Comparison of ENCODE assay signal across 13 cellular contexts in the genomic region with DNA sequence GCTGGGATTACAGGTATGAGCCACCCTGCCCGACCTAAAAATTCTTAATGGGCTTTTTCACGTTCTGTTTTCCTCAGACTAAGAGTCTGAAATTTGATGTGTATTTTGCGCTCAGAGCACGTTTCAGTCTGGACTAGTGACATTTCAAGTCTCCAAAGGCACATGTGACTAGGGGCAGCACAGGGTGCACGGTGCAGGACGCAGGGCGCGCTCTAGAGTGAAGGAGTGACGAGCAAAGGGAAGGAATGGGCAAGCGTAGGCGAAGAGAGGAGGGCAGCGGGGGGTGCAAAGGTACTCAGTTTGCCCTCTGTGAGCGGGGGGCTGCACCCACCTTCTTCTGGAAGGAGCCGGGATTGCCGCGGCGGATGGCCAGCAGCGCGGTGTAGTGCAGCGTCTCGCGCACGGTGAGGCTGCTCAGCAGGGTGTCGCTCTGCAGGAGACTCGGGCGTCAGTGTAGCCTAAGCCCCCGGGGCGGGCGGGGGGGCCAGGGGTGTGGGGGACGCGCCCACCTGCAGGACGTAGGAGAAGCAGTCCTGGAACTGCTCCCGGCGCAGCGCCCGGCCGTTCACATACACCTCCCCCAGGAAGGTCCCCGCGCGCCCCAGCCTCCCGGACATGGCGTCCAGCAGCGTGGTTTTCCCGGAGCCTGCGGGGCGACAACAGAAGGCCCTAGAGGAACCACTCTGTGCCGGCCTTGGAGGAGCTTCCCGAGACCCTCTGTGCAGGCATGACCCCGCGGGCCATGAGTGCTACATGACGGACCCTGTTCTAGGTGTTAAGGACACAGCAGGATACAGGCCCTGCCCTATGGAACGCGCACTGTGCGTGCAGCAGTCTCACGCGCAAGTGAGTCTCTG. TPM values are rescaled to one million over a fixed set of nuclear protein-coding genes. Genes with fewer than 3 reads are reported as not detected.
DNase-seq lines count a peak whose midpoint lies in the region; ATAC-seq and TF ChIP-seq lines count a peak whose summit lies in the region.
"Had no signal": no experiment of that assay in that cellular context is flagged by ENCODE, and none has a peak within 500 bp of the region (broad histone marks: within the 10 kb centered on the region; RNA-seq: fewer than 3 reads in every experiment).

No MANE protein-coding gene starts in this region.

- H3K36me3 ChIP-seq in left lung (no peaks in the 10 kb centered on the region), testis (ENCODE audit: low read depth, missing control alignments) (no peaks in the 10 kb centered on the region)

- H3K4me3 ChIP-seq in cardiac fibroblast (replicated peaks in 1 of 2; ENCODE audit: low read depth in 2 of 2, low read length in 2 of 2) = peak overlapping the region; percentile 4 to 25
- peak overlapping the region in 1 of 2 donors; percentile 7 for H3K4me3 ChIP-seq in left lung
- peak overlapping the region; percentile 5 to 47 for H3K4me3 ChIP-seq in testis

- H3K4me1 Mint-ChIP-seq in activated naive CD8-positive, alpha-beta T cell treated with anti-CD3 and anti-CD28 coated beads, Interleukin-2, amount 50 U/mL, for 24 hours = peaks cover 3% of the 10 kb centered on the region

- TF ChIP-seq POLR2A in testis (IDR thresholded peaks at IDR 0.05) = no peak

- H3K4me3 Mint-ChIP-seq in activated naive CD8-positive, alpha-beta T cell treated with anti-CD3 and anti-CD28 coated beads, Interleukin-2, amount 50 U/mL, for 24 hours = no peak overlapping the region

- no peaks in the 10 kb centered on the region for H3K9me3 Mint-ChIP-seq in activated naive CD8-positive, alpha-beta T cell treated with anti-CD3 and anti-CD28 coated beads, Interleukin-2, amount 50 U/mL, for 24 hours

- H3K27ac ChIP-seq in left lung (no peak overlapping the region), testis (no peak overlapping the region)

- WGBS in testis, 2 donors = 13% methylated on average over 15 to 55 of the region's 56 CpGs

- H3K36me3 Mint-ChIP-seq in activated naive CD8-positive, alpha-beta T cell treated with anti-CD3 and anti-CD28 coated beads, Interleukin-2, amount 50 U/mL, for 24 hours (ENCODE audit: low read depth) = no peaks in the 10 kb centered on the region

- TF ChIP-seq CTCF in cardiac fibroblast (IDR thresholded peaks at IDR 0.05; ENCODE audit: low read depth, low read length) = no peak
- TF ChIP-seq CTCF in left lung (IDR thresholded peaks at IDR 0.05) = no peak
- no peak for TF ChIP-seq CTCF in testis (IDR thresholded peaks at IDR 0.05)

- peaks cover 34% of the 10 kb centered on the region for H3K27me3 Mint-ChIP-seq in activated naive CD8-positive, alpha-beta T cell treated with anti-CD3 and anti-CD28 coated beads, Interleukin-2, amount 50 U/mL, for 24 hours

- peak; percentile 27 for DNase-seq in NCI-H748 (lab: John Stamatoyannopoulos, UW; ENCODE audit: unreplicated experiment)
- DNase-seq in NCI-H748 treated with DMSO at 0.1 percent for 48 hours (lab: John Stamatoyannopoulos, UW) = no peak
- no peak for DNase-seq in cardiac fibroblast (ENCODE audit: low read depth in 2 of 2)
- DNase-seq in left lung = no peak
- DNase-seq in testis = peak; percentile 28
- DNase-seq in activated naive CD8-positive, alpha-beta T cell treated with anti-CD3 and anti-CD28 coated beads, Interleukin-2, amount 50 U/mL, for 24 hours = no peak
- no peak for DNase-seq in EL
- DNase-seq in Kasumi-1 (lab: John Stamatoyannopoulos, UW) = no peak
- DNase-seq: activated CD8-positive, alpha-beta memory T cell treated with anti-CD3 and anti-CD28 coated beads, Interleukin-2, amount 50 U/mL, for 48 hours; NCI-H187 treated with DMSO at 0.1 percent for 48 hours; T-helper 1 cell had no signal

- intact Hi-C loops in left lung (cut with DNase I) = no loop called here
- intact Hi-C loops in testis (cut with DNase I; ENCODE audit: low total_unique reads) = no loop called here

- H3K4me1 ChIP-seq in left lung (peaks cover 0 to 6% of the 10 kb centered on the region in 2 donors), testis (no peaks in the 10 kb centered on the region)

- ATAC-seq in left lung = peak; percentile 22
- ATAC-seq in activated naive CD8-positive, alpha-beta T cell treated with anti-CD3 and anti-CD28 coated beads, Interleukin-2, amount 50 U/mL, for 24 hours = no peak

- no peaks in the 10 kb centered on the region for H3K9me3 ChIP-seq in left lung
- no peaks in the 10 kb centered on the region for H3K9me3 ChIP-seq in testis

- H3K27ac Mint-ChIP-seq in activated naive CD8-positive, alpha-beta T cell treated with anti-CD3 and anti-CD28 coated beads, Interleukin-2, amount 50 U/mL, for 24 hours = no peak overlapping the region

- H3K27me3 ChIP-seq in left lung (peaks cover 11 to 46% of the 10 kb centered on the region in 2 donors), testis (no peaks in the 10 kb centered on the region)

RNA-seq across cellular contexts. Expression of a gene that starts 7.0 kb away (rescaled TPM):
- total RNA-seq in left lung (not detected), testis (not detected)
- 0.16 TPM for polyA plus RNA-seq in testis (ENCODE audit: insufficient read depth, low read depth, low replicate concordance)
- total RNA-seq: dermis microvascular lymphatic vessel endothelial cell, urinary bladder had no signal
- polyA plus RNA-seq: urinary bladder had no signal

RNA-seq across cellular contexts. Expression of a gene that starts 7.1 kb away (rescaled TPM):
- not detected for total RNA-seq in left lung
- under 1 TPM; 0.24 to 0.43 TPM for total RNA-seq in testis
- not detected for polyA plus RNA-seq in testis (ENCODE audit: insufficient read depth, low read depth, low replicate concordance)
- total RNA-seq: dermis microvascular lymphatic vessel endothelial cell, urinary bladder had no signal

RNA-seq across cellular contexts. Expression of a gene that starts 57.8 kb away (rescaled TPM):
- 10 to 100 TPM; 17.8 TPM for total RNA-seq in left lung
- 10 to 100 TPM; 48.8 to 60.4 TPM for total RNA-seq in testis
- polyA plus RNA-seq in testis (ENCODE audit: insufficient read depth, low read depth, low replicate concordance) = 66.8 TPM

Comparison
In these comparisons a context has a peak if more than half of its experiments do, and no peak if none do; other contexts are left out.
1. DNase-seq: peak in NCI-H748 (single experiment) and testis (single experiment); none in NCI-H748 treated with DMSO at 0.1 percent for 48 hours (single experiment), cardiac fibroblast (0 of 2), left lung (0 of 2), activated naive CD8-positive, alpha-beta T cell treated with anti-CD3 and anti-CD28 coated beads, Interleukin-2, amount 50 U/mL, for 24 hours (single experiment), EL (single experiment) and Kasumi-1 (0 of 2).